Comparison of ENCODE assay signal across 15 cellular contexts in genomic region chr15:85743392-85744045, GRCh38. TPM values are rescaled to one million over a fixed set of nuclear protein-coding genes. Genes with fewer than 3 reads are reported as not detected.
DNase-seq lines count a peak whose midpoint lies in the region; ATAC-seq lines count a peak whose summit lies in the region.
"Had no signal": no experiment of that assay in that cellular context is flagged by ENCODE, and none has a peak within 500 bp of the region (broad histone marks: within the 10 kb centered on the region; RNA-seq: fewer than 3 reads in every experiment).

No MANE protein-coding gene starts in this region.

- H3K27me3 Mint-ChIP-seq in activated CD8-positive, alpha-beta memory T cell treated with anti-CD3 and anti-CD28 coated beads, Interleukin-2, amount 10 ng/mL, durations not matched to agents 7 days and 5 days = no peaks in the 10 kb centered on the region
- H3K27me3 Mint-ChIP-seq in activated T-helper 1 cell treated with anti-CD3 and anti-CD28 coated beads, Interleukin-12 subunit alpha, Interleukin-12 subunit beta, Interleukin-2, Interleukin-4 antibody, amounts not matched to agents 30 ng/mL and 10 ng/mL and 1 ng/mL, durations not matched to agents 14 hours and 24 hours and 36 hours (ENCODE audit: insufficient read depth) = no peaks in the 10 kb centered on the region

- no peak for DNase-seq in activated CD8-positive, alpha-beta memory T cell treated with anti-CD3 and anti-CD28 coated beads, Interleukin-2, amount 10 ng/mL, durations not matched to agents 7 days and 5 days
- DNase-seq in activated CD8-positive, alpha-beta memory T cell treated with anti-CD3 and anti-CD28 coated beads, Interleukin-2, amount 50 U/mL, for 4 hours = no peak
- DNase-seq in H7 (peak; percentile 20), posterior vena cava (ENCODE audit: low spot score) (peak; percentile 52), HT-29 (ENCODE audit: low spot score) (no peak), mucosa of gallbladder (ENCODE audit: low spot score) (no peak)
- no peak for DNase-seq in activated T-helper 1 cell treated with anti-CD3 and anti-CD28 coated beads, Interleukin-12 subunit alpha, Interleukin-12 subunit beta, Interleukin-2, Interleukin-4 antibody, amounts not matched to agents 30 ng/mL and 10 ng/mL and 1 ng/mL, durations not matched to agents 14 hours and 24 hours and 36 hours (ENCODE audit: low spot score)
- DNase-seq: brain microvascular endothelial cell; DMS 273 treated with DMSO at 0.1 percent for 48 hours; effector memory CD4-positive, alpha-beta T cell; foreskin melanocyte; NK-92 treated with Interleukin-12 subunit alpha and Interleukin-12 subunit beta, amount 100 ng/mL, for 24 hours; stimulated activated CD4-positive, alpha-beta T cell treated with anti-CD3 and anti-CD28 coated beads, Interleukin-1b, Interleukin-23, amount 100 ng/mL, for 48 hours had no signal

- H3K27me3 ChIP-seq in H7 (ENCODE audit: control insufficient read depth, insufficient read depth, low read length) = no peaks in the 10 kb centered on the region
- H3K27me3 ChIP-seq: brain microvascular endothelial cell had no signal

- CTCF ChIA-PET in activated CD8-positive, alpha-beta memory T cell treated with anti-CD3 and anti-CD28 coated beads, Interleukin-2, amount 10 ng/mL, durations not matched to agents 7 days and 5 days (lab: Charles Lee) = interaction anchor here (1.2 kb wide), 1 partner anchor 11 kb away, joined by 3 read pairs; no protein-coding TSS in a partner anchor

- no peak overlapping the region for H3K4me3 Mint-ChIP-seq in activated CD8-positive, alpha-beta memory T cell treated with anti-CD3 and anti-CD28 coated beads, Interleukin-2, amount 10 ng/mL, durations not matched to agents 7 days and 5 days
- no peak overlapping the region for H3K4me3 Mint-ChIP-seq in activated T-helper 1 cell treated with anti-CD3 and anti-CD28 coated beads, Interleukin-12 subunit alpha, Interleukin-12 subunit beta, Interleukin-2, Interleukin-4 antibody, amounts not matched to agents 30 ng/mL and 10 ng/mL and 1 ng/mL, durations not matched to agents 14 hours and 24 hours and 36 hours
- H3K4me3 Mint-ChIP-seq: mesothelial cell of epicardium had no signal

- H3K4me3 ChIP-seq in H7 (ENCODE audit: insufficient read depth, low read depth, low read length) = no peak overlapping the region

- H3K36me3 Mint-ChIP-seq in activated CD8-positive, alpha-beta memory T cell treated with anti-CD3 and anti-CD28 coated beads, Interleukin-2, amount 10 ng/mL, durations not matched to agents 7 days and 5 days = peaks cover 48% of the 10 kb centered on the region
- H3K36me3 Mint-ChIP-seq in activated T-helper 1 cell treated with anti-CD3 and anti-CD28 coated beads, Interleukin-12 subunit alpha, Interleukin-12 subunit beta, Interleukin-2, Interleukin-4 antibody, amounts not matched to agents 30 ng/mL and 10 ng/mL and 1 ng/mL, durations not matched to agents 14 hours and 24 hours and 36 hours (ENCODE audit: low read depth) = peaks cover 43% of the 10 kb centered on the region

- no peaks in the 10 kb centered on the region for H3K9me3 Mint-ChIP-seq in activated CD8-positive, alpha-beta memory T cell treated with anti-CD3 and anti-CD28 coated beads, Interleukin-2, amount 10 ng/mL, durations not matched to agents 7 days and 5 days (ENCODE audit: low read depth)
- H3K9me3 Mint-ChIP-seq in activated T-helper 1 cell treated with anti-CD3 and anti-CD28 coated beads, Interleukin-12 subunit alpha, Interleukin-12 subunit beta, Interleukin-2, Interleukin-4 antibody, amounts not matched to agents 30 ng/mL and 10 ng/mL and 1 ng/mL, durations not matched to agents 14 hours and 24 hours and 36 hours = no peaks in the 10 kb centered on the region
- H3K9me3 Mint-ChIP-seq: mesothelial cell of epicardium had no signal

- H3K27ac Mint-ChIP-seq in activated CD8-positive, alpha-beta memory T cell treated with anti-CD3 and anti-CD28 coated beads, Interleukin-2, amount 10 ng/mL, durations not matched to agents 7 days and 5 days = peak overlapping the region; percentile 5
- peak overlapping the region; percentile 12 for H3K27ac Mint-ChIP-seq in activated T-helper 1 cell treated with anti-CD3 and anti-CD28 coated beads, Interleukin-12 subunit alpha, Interleukin-12 subunit beta, Interleukin-2, Interleukin-4 antibody, amounts not matched to agents 30 ng/mL and 10 ng/mL and 1 ng/mL, durations not matched to agents 14 hours and 24 hours and 36 hours

- no peak for ATAC-seq in activated CD8-positive, alpha-beta memory T cell treated with anti-CD3 and anti-CD28 coated beads, Interleukin-2, amount 10 ng/mL, durations not matched to agents 7 days and 5 days
- no peak for ATAC-seq in GM21619 (IDR thresholded peaks at IDR 0.05; ENCODE audit: unreplicated experiment)

- peaks cover 8% of the 10 kb centered on the region for H3K36me3 ChIP-seq in H7 (replicated peaks; ENCODE audit: control insufficient read depth, insufficient read depth, low read length)

- no peaks in the 10 kb centered on the region for H3K4me1 Mint-ChIP-seq in activated CD8-positive, alpha-beta memory T cell treated with anti-CD3 and anti-CD28 coated beads, Interleukin-2, amount 10 ng/mL, durations not matched to agents 7 days and 5 days
- no peaks in the 10 kb centered on the region for H3K4me1 Mint-ChIP-seq in activated T-helper 1 cell treated with anti-CD3 and anti-CD28 coated beads, Interleukin-12 subunit alpha, Interleukin-12 subunit beta, Interleukin-2, Interleukin-4 antibody, amounts not matched to agents 30 ng/mL and 10 ng/mL and 1 ng/mL, durations not matched to agents 14 hours and 24 hours and 36 hours (ENCODE audit: low read depth)

- intact Hi-C loops in activated T-helper 1 cell treated with anti-CD3 and anti-CD28 coated beads, Interleukin-12 subunit alpha, Interleukin-12 subunit beta, Interleukin-2, Interleukin-4 antibody, amounts not matched to agents 30 ng/mL and 10 ng/mL and 1 ng/mL, durations not matched to agents 14 hours and 24 hours and 36 hours (cut with micrococcal nuclease) = no loop called here
- intact Hi-C loops in posterior vena cava (cut with DNase I) = loop anchor here in 1 of 2 donors (5.0 kb wide), 1 partner anchor 89 kb away; no protein-coding TSS in a partner anchor

RNA-seq across cellular contexts. Expression of gene KLHL25, which starts 51.2 kb away (rescaled TPM):
- total RNA-seq in activated CD8-positive, alpha-beta memory T cell treated with anti-CD3 and anti-CD28 coated beads, Interleukin-2, amount 10 ng/mL, durations not matched to agents 7 days and 5 days = 1 to 10 TPM; 4.3 to 4.5 TPM
- total RNA-seq in H7 (2014; rRNA removed; shearing (Covaris generic)) = 15.8 and 20.8 TPM in 2 replicates
- total RNA-seq in activated T-helper 1 cell treated with anti-CD3 and anti-CD28 coated beads, Interleukin-12 subunit alpha, Interleukin-12 subunit beta, Interleukin-2, Interleukin-4 antibody, amounts not matched to agents 30 ng/mL and 10 ng/mL and 1 ng/mL, durations not matched to agents 14 hours and 24 hours and 36 hours = 10.7 and 11.0 TPM in 2 replicates
- total RNA-seq in posterior vena cava (10 to 100 TPM; 10.0 to 10.3 TPM), mucosa of gallbladder (12.5 TPM)
- 17.9 and 23.6 TPM in 2 replicates for total RNA-seq in HT-29 (2014; rRNA removed; shearing (Covaris generic))

Comparison
In these comparisons a context has a peak if more than half of its experiments do, and no peak if none do; other contexts are left out.
1. DNase-seq: peak in H7 (single experiment) and posterior vena cava (single experiment); none in activated CD8-positive, alpha-beta memory T cell treated with anti-CD3 and anti-CD28 coated beads, Interleukin-2, amount 10 ng/mL, durations not matched to agents 7 days and 5 days (single experiment), activated CD8-positive, alpha-beta memory T cell treated with anti-CD3 and anti-CD28 coated beads, Interleukin-2, amount 50 U/mL, for 4 hours (single experiment), activated T-helper 1 cell treated with anti-CD3 and anti-CD28 coated beads, Interleukin-12 subunit alpha, Interleukin-12 subunit beta, Interleukin-2, Interleukin-4 antibody, amounts not matched to agents 30 ng/mL and 10 ng/mL and 1 ng/mL, durations not matched to agents 14 hours and 24 hours and 36 hours (single experiment), HT-29 (single experiment) and mucosa of gallbladder (single experiment).